Comparison of ENCODE assay signal across 8 cellular contexts in genomic region chr12:103841690-103842584, GRCh38. TPM values are rescaled to one million over a fixed set of nuclear protein-coding genes. Genes with fewer than 3 reads are reported as not detected.
DNase-seq lines count a peak whose midpoint lies in the region; ATAC-seq and TF ChIP-seq lines count a peak whose summit lies in the region.

No MANE protein-coding gene starts in this region.

- BruUV-seq in OCI-LY7 (replicated peaks; lab: Mats Ljungman, UMichigan) = no TSS peak

- H3K4me1 Mint-ChIP-seq in activated T-helper 1 cell treated with anti-CD3 and anti-CD28 coated beads, Interleukin-12 subunit alpha, Interleukin-12 subunit beta, Interleukin-2, Interleukin-4 antibody, amounts not matched to agents 30 ng/mL and 10 ng/mL and 1 ng/mL, durations not matched to agents 14 hours and 24 hours and 36 hours (ENCODE audit: low read depth) = peaks cover 24% of the 10 kb centered on the region

- 46 to 52% methylated on average over 20 of the region's 20 CpGs for WGBS in aorta, 2 donors

- no peaks in the 10 kb centered on the region; the same call in 1 of the 2 replicates for H3K79me2 ChIP-seq in OCI-LY7 (ENCODE audit: insufficient read depth, low read depth, low read length)

- peak overlapping the region; percentile 37; the same call in 1 of the 2 replicates for H2AFZ ChIP-seq in OCI-LY7 (ENCODE audit: low read length)

- peak overlapping the region; percentile 70 for H3K27ac Mint-ChIP-seq in activated T-helper 1 cell treated with anti-CD3 and anti-CD28 coated beads, Interleukin-12 subunit alpha, Interleukin-12 subunit beta, Interleukin-2, Interleukin-4 antibody, amounts not matched to agents 30 ng/mL and 10 ng/mL and 1 ng/mL, durations not matched to agents 14 hours and 24 hours and 36 hours

- H3K9me3 Mint-ChIP-seq in activated T-helper 1 cell treated with anti-CD3 and anti-CD28 coated beads, Interleukin-12 subunit alpha, Interleukin-12 subunit beta, Interleukin-2, Interleukin-4 antibody, amounts not matched to agents 30 ng/mL and 10 ng/mL and 1 ng/mL, durations not matched to agents 14 hours and 24 hours and 36 hours = no peaks in the 10 kb centered on the region

- H3K4me3 ChIP-seq in OCI-LY7 (ENCODE audit: low read depth, low read length, poor library complexity, severe bottlenecking) (peak overlapping the region; percentile 99), fibroblast of villous mesenchyme (ENCODE audit: low read depth, low read length) (peak overlapping the region; percentile 89), aorta (ENCODE audit: low read length in 2 of 2) (peak overlapping the region in 1 of 2 donors; percentile 96)

- no peaks in the 10 kb centered on the region for H3K9me2 ChIP-seq in OCI-LY7 (ENCODE audit: insufficient read depth, low read length)

- H3K4me2 ChIP-seq in OCI-LY7 (ENCODE audit: low read length) = peak overlapping the region; percentile 99

- H3K27me3 ChIP-seq in aorta (ENCODE audit: control insufficient read depth in 1 of 2, insufficient read depth in 2 of 2, low read length in 1 of 2) = no peaks in the 10 kb centered on the region

- DNase-seq in NCI-H2081 (lab: John Stamatoyannopoulos, UW) (peak; percentile 32 to 47), NCI-H2081 treated with DMSO at 0.1 percent for 48 hours (lab: John Stamatoyannopoulos, UW) (no peak), OCI-LY7 (ENCODE audit: low spot score) (no peak), fibroblast of villous mesenchyme (ENCODE audit: low read depth) (peak; percentile 70), omental fat pad (ENCODE audit: low spot score) (no peak), aorta (peak; percentile 67 to 82)
- DNase-seq in activated T-helper 1 cell treated with anti-CD3 and anti-CD28 coated beads, Interleukin-12 subunit alpha, Interleukin-12 subunit beta, Interleukin-2, Interleukin-4 antibody, amounts not matched to agents 30 ng/mL and 10 ng/mL and 1 ng/mL, durations not matched to agents 14 hours and 24 hours and 36 hours (ENCODE audit: low spot score) = peak; percentile 16

- H3K4me1 ChIP-seq in OCI-LY7 (ENCODE audit: insufficient read depth, low read length, poor library complexity, severe bottlenecking) (peaks cover 14% of the 10 kb centered on the region), aorta (ENCODE audit: control insufficient read depth in 1 of 2, insufficient read depth in 2 of 2, low read length in 2 of 2) (no peaks in the 10 kb centered on the region)

- TF ChIP-seq CTCF in OCI-LY7 (conservative IDR thresholded peaks at IDR 0.05; ENCODE audit: low read length) = no peak
- no peak for TF ChIP-seq CTCF in fibroblast of villous mesenchyme (IDR thresholded peaks at IDR 0.05; ENCODE audit: insufficient read depth, low read depth, low read length)
- no peak for TF ChIP-seq CTCF in omental fat pad (IDR thresholded peaks at IDR 0.05)

- H3K9me3 ChIP-seq in OCI-LY7 (ENCODE audit: low read length) (no peaks in the 10 kb centered on the region), aorta (ENCODE audit: control insufficient read depth, low read length) (no peaks in the 10 kb centered on the region)

- H3K36me3 ChIP-seq in OCI-LY7 (ENCODE audit: insufficient read depth, low read length) = no peaks in the 10 kb centered on the region
- H3K36me3 ChIP-seq in aorta (ENCODE audit: control insufficient read depth in 1 of 2, insufficient read depth in 2 of 2, low read length in 1 of 2) = peaks cover 0 to 1% of the 10 kb centered on the region in 2 donors

- H3K27ac ChIP-seq in OCI-LY7 (ENCODE audit: low read depth, low read length, poor library complexity, severe bottlenecking) = no peak overlapping the region
- peak overlapping the region; percentile 14 to 18 for H3K27ac ChIP-seq in aorta (ENCODE audit: low read depth in 1 of 2, low read length in 2 of 2)

- no peaks in the 10 kb centered on the region for H4K20me1 ChIP-seq in OCI-LY7 (ENCODE audit: insufficient read depth, low read length)

- POLR2A ChIA-PET in OCI-LY7 (lab: Charles Lee) = interaction anchor here (0.5 to 1.3 kb wide), 3 partner anchors 9 to 812 kb away, joined by 3 to 5 read pairs (median 3); partner anchors contain the start of gene NFYB

- peak; percentile 2 for ATAC-seq in HG03175 (IDR thresholded peaks at IDR 0.05; ENCODE audit: unreplicated experiment)
- ATAC-seq in omental fat pad (ENCODE audit: low FRiP score) = peak; percentile 30
- peak; percentile 29 for ATAC-seq in aorta (ENCODE audit: low FRiP score)

- CTCF ChIA-PET in OCI-LY7 (lab: Charles Lee; ENCODE audit: unreplicated experiment) = interaction anchor here (1.0 kb wide), 1 partner anchor 114 kb away, joined by 4 read pairs; no protein-coding TSS in a partner anchor

- H3K4me3 Mint-ChIP-seq in activated T-helper 1 cell treated with anti-CD3 and anti-CD28 coated beads, Interleukin-12 subunit alpha, Interleukin-12 subunit beta, Interleukin-2, Interleukin-4 antibody, amounts not matched to agents 30 ng/mL and 10 ng/mL and 1 ng/mL, durations not matched to agents 14 hours and 24 hours and 36 hours = peak overlapping the region; percentile 80

- H3K36me3 Mint-ChIP-seq in activated T-helper 1 cell treated with anti-CD3 and anti-CD28 coated beads, Interleukin-12 subunit alpha, Interleukin-12 subunit beta, Interleukin-2, Interleukin-4 antibody, amounts not matched to agents 30 ng/mL and 10 ng/mL and 1 ng/mL, durations not matched to agents 14 hours and 24 hours and 36 hours (ENCODE audit: low read depth) = peaks cover 2% of the 10 kb centered on the region

- peaks cover 26% of the 10 kb centered on the region for H3K27me3 Mint-ChIP-seq in activated T-helper 1 cell treated with anti-CD3 and anti-CD28 coated beads, Interleukin-12 subunit alpha, Interleukin-12 subunit beta, Interleukin-2, Interleukin-4 antibody, amounts not matched to agents 30 ng/mL and 10 ng/mL and 1 ng/mL, durations not matched to agents 14 hours and 24 hours and 36 hours (ENCODE audit: insufficient read depth)

- intact Hi-C loops in OCI-LY7 (cut with micrococcal nuclease; ENCODE audit: unreplicated experiment) (loop anchor here (2.0 kb wide), 1 partner anchor 89 kb away; the partner anchor contains the start of gene HSP90B1), aorta (cut with DNase I) (loop anchor here in 1 of 2 donors (2.0 kb wide), 1 partner anchor 27 kb away; no protein-coding TSS in a partner anchor)
- intact Hi-C loops in activated T-helper 1 cell treated with anti-CD3 and anti-CD28 coated beads, Interleukin-12 subunit alpha, Interleukin-12 subunit beta, Interleukin-2, Interleukin-4 antibody, amounts not matched to agents 30 ng/mL and 10 ng/mL and 1 ng/mL, durations not matched to agents 14 hours and 24 hours and 36 hours (cut with micrococcal nuclease) = loop anchor here (1.0 to 10.0 kb wide), 8 partner anchors 39 to 1265 kb away; partner anchors contain the start of genes HCFC2, NFYB and WASHC4

RNA-seq across cellular contexts. Expression of gene NT5DC3, which starts 0.9 kb away (rescaled TPM):
- total RNA-seq in OCI-LY7 (2014; rRNA removed; shearing (Covaris generic)) = 4.6 and 4.7 TPM in 2 replicates
- total RNA-seq in OCI-LY7 (2022) (6.2 and 7.5 TPM in 2 replicates), fibroblast of villous mesenchyme (12.2 and 22.9 TPM in 2 replicates), omental fat pad (10 to 100 TPM in 1 of 4 donors, 1 to 10 TPM in 3; 4.1 to 10.2 (median 7.0) TPM), aorta (100 to 1,000 TPM in 1 of 2 donors, 10 to 100 TPM in 1; 28.1 to 104 TPM)
- 13.2 and 14.2 TPM in 2 replicates for total RNA-seq in activated T-helper 1 cell treated with anti-CD3 and anti-CD28 coated beads, Interleukin-12 subunit alpha, Interleukin-12 subunit beta, Interleukin-2, Interleukin-4 antibody, amounts not matched to agents 30 ng/mL and 10 ng/mL and 1 ng/mL, durations not matched to agents 14 hours and 24 hours and 36 hours
- 10 to 100 TPM in 1 of 2 donors, 1 to 10 TPM in 1; 3.6 to 24.3 TPM for polyA plus RNA-seq in aorta

Comparison
In these comparisons a context has a peak if more than half of its experiments do, and no peak if none do; other contexts are left out.
1. DNase-seq: peak in NCI-H2081 (2 of 2), activated T-helper 1 cell treated with anti-CD3 and anti-CD28 coated beads, Interleukin-12 subunit alpha, Interleukin-12 subunit beta, Interleukin-2, Interleukin-4 antibody, amounts not matched to agents 30 ng/mL and 10 ng/mL and 1 ng/mL, durations not matched to agents 14 hours and 24 hours and 36 hours (single experiment), fibroblast of villous mesenchyme (single experiment) and aorta (2 of 2); none in NCI-H2081 treated with DMSO at 0.1 percent for 48 hours (single experiment), OCI-LY7 (single experiment) and omental fat pad (single experiment).
2. Peak in every context shown above with its lines, with median percentiles within 50 percentile points of each other: ATAC-seq.